In genomic region chr14:87600236-87600635, GRCh38 we compare ENCODE assay signal across 28 cellular contexts.
DNase-seq lines count a peak whose midpoint lies in the region; TF ChIP-seq lines count a peak whose summit lies in the region.
"Had no signal": no experiment of that assay in that cellular context is flagged by ENCODE, and none has a peak within 500 bp of the region (broad histone marks: within the 10 kb centered on the region; RNA-seq: fewer than 3 reads in every experiment).

No MANE protein-coding gene starts in this region.

- no peaks in the 10 kb centered on the region for H3K36me3 ChIP-seq in SJCRH30
- no peaks in the 10 kb centered on the region for H3K36me3 ChIP-seq in uterus
- no peaks in the 10 kb centered on the region for H3K36me3 ChIP-seq in hepatocyte (replicated peaks; ENCODE audit: insufficient read depth, low read depth)
- H3K36me3 ChIP-seq: HAP-1 had no signal

- 60% methylated on average over 1 of the region's 1 CpG for WGBS in hepatocyte (ENCODE audit: low lambda C conversion rate, missing lambda C conversion rate)

- H3K9me3 ChIP-seq in SJCRH30 (replicated peaks) (no peaks in the 10 kb centered on the region), uterus (no peaks in the 10 kb centered on the region), hepatocyte (ENCODE audit: low read depth) (no peaks in the 10 kb centered on the region)
- H3K9me3 ChIP-seq: A549, Caco-2, HAP-1 had no signal

- no peaks in the 10 kb centered on the region for H4K20me1 ChIP-seq in hepatocyte (ENCODE audit: insufficient read depth, poor library complexity, severe bottlenecking)

- no peak for TF ChIP-seq POLR2A in uterus (IDR thresholded peaks at IDR 0.05)

- DNase-seq in MV-4-11 (lab: John Stamatoyannopoulos, UW) (peak; percentile 84), SJCRH30 (peak; percentile 9 to 29), glutamatergic neuron (peak; percentile 18), uterus (no peak), progenitor cell of endocrine pancreas (ENCODE audit: low spot score, unreplicated experiment) (no peak), hepatocyte (ENCODE audit: low spot score) (no peak)
- no peak for DNase-seq in stimulated activated CD4-positive, alpha-beta T cell treated with anti-CD3 and anti-CD28 coated beads, Interleukin-4, amount 100 ng/mL, for 24 hours
- DNase-seq: Caco-2; CD8-positive, alpha-beta T cell; DMS79 treated with DMSO at 0.1 percent for 48 hours; HFFc6; MM.1S; NCI-H1092; NCI-H1417 treated with DMSO at 0.1 percent for 48 hours; NCI-H187; NCI-H2171 treated with DMSO at 0.1 percent for 48 hours; NCI-H345; NCI-H524; NCI-H748 treated with DMSO at 0.1 percent for 48 hours; PC-9; Right ventricle myocardium superior; T-helper 1 cell had no signal

- H3K79me2 ChIP-seq in hepatocyte, result no peaks in the 10 kb centered on the region

- H3K4me1 ChIP-seq in SJCRH30 (peaks cover under 1% of the 10 kb centered on the region; the same call in 1 of the 2 replicates), uterus (peaks cover 0 to 3% of the 10 kb centered on the region in 2 donors), hepatocyte (ENCODE audit: insufficient read depth) (no peaks in the 10 kb centered on the region)
- H3K4me1 ChIP-seq: A549, Caco-2, HAP-1 had no signal

- H3K27ac ChIP-seq in SJCRH30 (no peak overlapping the region), uterus (peak overlapping the region; percentile 68 to 79), hepatocyte (no peak overlapping the region)
- H3K27ac ChIP-seq: A549, C4-2B, HL-60, KMS-11, PC-9 had no signal

- no peak overlapping the region for H2AFZ ChIP-seq in hepatocyte
- H2AFZ ChIP-seq: PC-9 had no signal

- H3K4me3 ChIP-seq in SJCRH30, result no peak overlapping the region
- H3K4me3 ChIP-seq in uterus, result no peak overlapping the region
- no peak overlapping the region for H3K4me3 ChIP-seq in hepatocyte
- H3K4me3 ChIP-seq: A549, HAP-1, PC-9 had no signal

- H3K9me3 Mint-ChIP-seq in glutamatergic neuron (ENCODE audit: unreplicated experiment), result peaks cover 7% of the 10 kb centered on the region
- H3K9me3 Mint-ChIP-seq in progenitor cell of endocrine pancreas (ENCODE audit: low read depth), result peaks cover 21% of the 10 kb centered on the region

- H3K9me2 ChIP-seq in hepatocyte (replicated peaks; ENCODE audit: insufficient read depth), result no peaks in the 10 kb centered on the region

- intact Hi-C loops in uterus (cut with DNase I; ENCODE audit: low total_unique reads), result no loop called here

- no peak for TF ChIP-seq CTCF in glutamatergic neuron (IDR thresholded peaks at IDR 0.05; ENCODE audit: partially characterized antibody, unreplicated experiment)
- TF ChIP-seq CTCF in uterus (IDR thresholded peaks at IDR 0.05), result no peak
- TF ChIP-seq CTCF in progenitor cell of endocrine pancreas (IDR thresholded peaks at IDR 0.05; ENCODE audit: unreplicated experiment), result no peak
- TF ChIP-seq CTCF in hepatocyte (IDR thresholded peaks at IDR 0.05; ENCODE audit: poor library complexity), result no peak

- H3K27me3 Mint-ChIP-seq in glutamatergic neuron (ENCODE audit: unreplicated experiment), result peaks cover 2% of the 10 kb centered on the region
- H3K27me3 Mint-ChIP-seq in progenitor cell of endocrine pancreas, result no peaks in the 10 kb centered on the region
- H3K27me3 Mint-ChIP-seq: IgD-negative memory B cell had no signal

- no peak overlapping the region for H3K4me2 ChIP-seq in hepatocyte
- H3K4me2 ChIP-seq: A549, KMS-11, PC-9 had no signal

- H3K36me3 Mint-ChIP-seq in glutamatergic neuron (ENCODE audit: unreplicated experiment) (peaks cover 19% of the 10 kb centered on the region), progenitor cell of endocrine pancreas (ENCODE audit: insufficient read depth) (no peaks in the 10 kb centered on the region)
- H3K36me3 Mint-ChIP-seq: CD8-positive, alpha-beta T cell; IgD-negative memory B cell had no signal

- no peak overlapping the region for H3K27ac Mint-ChIP-seq in glutamatergic neuron (ENCODE audit: unreplicated experiment)
- no peak overlapping the region for H3K27ac Mint-ChIP-seq in progenitor cell of endocrine pancreas
- H3K27ac Mint-ChIP-seq: CD8-positive, alpha-beta T cell; HFFc6; IgD-negative memory B cell had no signal

- peaks cover 3% of the 10 kb centered on the region for H3K4me1 Mint-ChIP-seq in glutamatergic neuron (ENCODE audit: low read depth, unreplicated experiment)
- no peaks in the 10 kb centered on the region for H3K4me1 Mint-ChIP-seq in progenitor cell of endocrine pancreas (ENCODE audit: low read depth)
- H3K4me1 Mint-ChIP-seq: IgD-negative memory B cell had no signal

- H3K27me3 ChIP-seq in SJCRH30, result no peaks in the 10 kb centered on the region
- H3K27me3 ChIP-seq in uterus, result no peaks in the 10 kb centered on the region
- H3K27me3 ChIP-seq in hepatocyte, result no peaks in the 10 kb centered on the region

- no peak overlapping the region for H3K4me3 Mint-ChIP-seq in glutamatergic neuron (ENCODE audit: unreplicated experiment)
- no peak overlapping the region for H3K4me3 Mint-ChIP-seq in progenitor cell of endocrine pancreas (ENCODE audit: low read depth)
- H3K4me3 Mint-ChIP-seq: CD8-positive, alpha-beta T cell; HFFc6; IgD-negative memory B cell had no signal

Comparison
In these comparisons a context has a peak if more than half of its experiments do, and no peak if none do; other contexts are left out.
1. DNase-seq: peak in MV-4-11 (single experiment), SJCRH30 (2 of 2) and glutamatergic neuron (single experiment); none in uterus (0 of 2), progenitor cell of endocrine pancreas (single experiment), hepatocyte (single experiment) and stimulated activated CD4-positive, alpha-beta T cell treated with anti-CD3 and anti-CD28 coated beads, Interleukin-4, amount 100 ng/mL, for 24 hours (single experiment).
2. H3K27ac ChIP-seq: peak in uterus (2 of 2); none in SJCRH30 (single experiment) and hepatocyte (single experiment).